9 cellular contexts compared by ENCODE assay signal in genomic region chr6:38572186-38572813, GRCh38.
DNase-seq lines count a peak whose midpoint lies in the region; ATAC-seq and TF ChIP-seq lines count a peak whose summit lies in the region.
"Had no signal": no experiment of that assay in that cellular context is flagged by ENCODE, and none has a peak within 500 bp of the region (broad histone marks: within the 10 kb centered on the region; RNA-seq: fewer than 3 reads in every experiment).

No MANE protein-coding gene starts in this region.

- no peaks in the 10 kb centered on the region for H3K27me3 Mint-ChIP-seq in glutamatergic neuron (ENCODE audit: unreplicated experiment)

- peak overlapping the region; percentile 37 for H3K27ac Mint-ChIP-seq in glutamatergic neuron (ENCODE audit: unreplicated experiment)

- in situ Hi-C loops in KBM-7 (cut with MboI; ENCODE audit: low pct_unique_long_range_greater_than_20kb, low sequenced_read_pairs): no loop called here

- no peaks in the 10 kb centered on the region for H3K36me3 Mint-ChIP-seq in glutamatergic neuron (ENCODE audit: unreplicated experiment)

- H3K4me1 Mint-ChIP-seq in glutamatergic neuron (ENCODE audit: low read depth, unreplicated experiment): peaks cover 29% of the 10 kb centered on the region

- peak; percentile 62 for ATAC-seq in GM19438 (IDR thresholded peaks at IDR 0.05; ENCODE audit: low read depth, unreplicated experiment)
- ATAC-seq: foreskin keratinocyte had no signal

- DNase-seq in GM10248 (ENCODE audit: extremely low spot score) (peak; percentile 28), KBM-7 (peak; percentile 10), glutamatergic neuron (no peak), foreskin melanocyte (no peak), HCEC 1CT (no peak), NCI-H1436 (lab: John Stamatoyannopoulos, UW) (no peak)
- DNase-seq in stimulated activated CD4-positive, alpha-beta T cell treated with anti-CD3 and anti-CD28 coated beads, Interleukin-4, amount 100 ng/mL, for 1 hour: no peak
- DNase-seq: foreskin keratinocyte had no signal

- POLR2A ChIA-PET in GM10248 (lab: Yijun Ruan, JAX): no interaction called here

- CTCF ChIA-PET in GM10248 (lab: Yijun Ruan, JAX): interaction anchor here (1.1 to 3.0 kb wide), 4 partner anchors 12 to 538 kb away, joined by 4 to 18 read pairs (median 5); no protein-coding TSS in a partner anchor

- H3K9me3 Mint-ChIP-seq in glutamatergic neuron (ENCODE audit: unreplicated experiment): peaks cover 2% of the 10 kb centered on the region

- TF ChIP-seq CTCF in GM10248 (IDR thresholded peaks at IDR 0.05; ENCODE audit: control extremely low read depth, extremely low read depth, low read depth, missing control alignments): no peak
- no peak for TF ChIP-seq CTCF in glutamatergic neuron (IDR thresholded peaks at IDR 0.05; ENCODE audit: partially characterized antibody, unreplicated experiment)

- no peak overlapping the region for H3K4me3 Mint-ChIP-seq in glutamatergic neuron (ENCODE audit: unreplicated experiment)

Comparison
In these comparisons a context has a peak if more than half of its experiments do, and no peak if none do; other contexts are left out.
1. DNase-seq: peak in GM10248 (single experiment) and KBM-7 (single experiment); none in glutamatergic neuron (single experiment), foreskin melanocyte (single experiment), HCEC 1CT (single experiment), stimulated activated CD4-positive, alpha-beta T cell treated with anti-CD3 and anti-CD28 coated beads, Interleukin-4, amount 100 ng/mL, for 1 hour (single experiment) and NCI-H1436 (single experiment).